15 cellular contexts compared by ENCODE assay signal in genomic region chr13:94195715-94196114, GRCh38.
DNase-seq lines count a peak whose midpoint lies in the region; ATAC-seq and TF ChIP-seq lines count a peak whose summit lies in the region.
"Had no signal": no experiment of that assay in that cellular context is flagged by ENCODE, and none has a peak within 500 bp of the region (broad histone marks: within the 10 kb centered on the region; RNA-seq: fewer than 3 reads in every experiment).

No MANE protein-coding gene starts in this region.

- no peak overlapping the region for H3K27ac ChIP-seq in IMR-90 (ENCODE audit: insufficient read depth, low read length)
- H3K27ac ChIP-seq: uterus had no signal

- H3K9me3 ChIP-seq in IMR-90 (ENCODE audit: control insufficient read depth, insufficient read depth, low read length) = no peaks in the 10 kb centered on the region
- H3K9me3 ChIP-seq: uterus had no signal

- H3K36me3 Mint-ChIP-seq in Calu3 (ENCODE audit: insufficient read depth, unreplicated experiment) (no peaks in the 10 kb centered on the region), T-cell (no peaks in the 10 kb centered on the region)
- no peaks in the 10 kb centered on the region for H3K36me3 Mint-ChIP-seq in activated CD4-positive, alpha-beta T cell treated with anti-CD3 and anti-CD28 coated beads, Interleukin-2, amount 10 ng/mL, durations not matched to agents 24 days and 14 days (ENCODE audit: low read depth)
- H3K36me3 Mint-ChIP-seq: activated naive CD8-positive, alpha-beta T cell treated with anti-CD3 and anti-CD28 coated beads, Interleukin-2, amount 10 ng/mL, durations not matched to agents 7 days and 5 days; CD4-positive, alpha-beta memory T cell; naive B cell had no signal

- H3K4me2 ChIP-seq in IMR-90 (ENCODE audit: low read depth, low read length) = peak overlapping the region; percentile 36; the same call in 1 of the 2 replicates

- no peak overlapping the region for H3K56ac ChIP-seq in IMR-90 (ENCODE audit: extremely low read depth, insufficient read depth, low read length)

- peak overlapping the region; percentile 3; the same call in 1 of the 2 replicates for H3K4ac ChIP-seq in IMR-90 (ENCODE audit: low read depth, low read length)

- no peak overlapping the region for H2BK15ac ChIP-seq in IMR-90 (ENCODE audit: low read depth, low read length)

- H3K18ac ChIP-seq in IMR-90 (ENCODE audit: low read depth, low read length) = no peak overlapping the region

- DNase-seq in AG10803 (ENCODE audit: low read depth) (peak; percentile 82), IMR-90 (peak; percentile 96), astrocyte of the hippocampus (ENCODE audit: low read depth, low spot score) (peak; percentile 95), kidney epithelial cell (ENCODE audit: low read depth) (peak; percentile 79), Calu3 (no peak), T-cell (no peak)
- no peak for DNase-seq in activated CD4-positive, alpha-beta T cell treated with anti-CD3 and anti-CD28 coated beads, Interleukin-2, amount 10 ng/mL, durations not matched to agents 24 days and 14 days
- DNase-seq: activated naive CD8-positive, alpha-beta T cell treated with anti-CD3 and anti-CD28 coated beads, Interleukin-2, amount 10 ng/mL, durations not matched to agents 7 days and 5 days; CD4-positive, alpha-beta memory T cell; endodermal cell; naive B cell; NCI-H82; T-helper 17 cell; uterus had no signal

- no peaks in the 10 kb centered on the region; the same call in 1 of the 2 replicates for H3K9me1 ChIP-seq in IMR-90 (ENCODE audit: insufficient read depth, low read length)

- no peak overlapping the region; the same call in 1 of the 2 replicates for H2BK20ac ChIP-seq in IMR-90 (ENCODE audit: low read depth, low read length)

- no peak overlapping the region for H3K9ac ChIP-seq in IMR-90 (ENCODE audit: low read depth, low read length)

- no peak for TF ChIP-seq RAD21 in IMR-90 (IDR thresholded peaks at IDR 0.05; ENCODE audit: low read length)

- no peak overlapping the region for H2AK9ac ChIP-seq in IMR-90 (replicated peaks; ENCODE audit: low read depth, low read length, poor library complexity)

- H3K4me1 Mint-ChIP-seq in Calu3 (ENCODE audit: low read depth, unreplicated experiment) = no peaks in the 10 kb centered on the region
- H3K4me1 Mint-ChIP-seq in activated CD4-positive, alpha-beta T cell treated with anti-CD3 and anti-CD28 coated beads, Interleukin-2, amount 10 ng/mL, durations not matched to agents 24 days and 14 days = no peaks in the 10 kb centered on the region
- peaks cover 0 to 2% (median 0%) of the 10 kb centered on the region in 3 donors for H3K4me1 Mint-ChIP-seq in T-cell
- H3K4me1 Mint-ChIP-seq: activated naive CD8-positive, alpha-beta T cell treated with anti-CD3 and anti-CD28 coated beads, Interleukin-2, amount 10 ng/mL, durations not matched to agents 7 days and 5 days; CD4-positive, alpha-beta memory T cell; naive B cell had no signal

- H3K4me3 ChIP-seq in AG10803 (ENCODE audit: low read length) = no peak overlapping the region
- H3K4me3 ChIP-seq in IMR-90 (ENCODE audit: insufficient read depth, low read depth, low read length) = no peak overlapping the region
- H3K4me3 ChIP-seq in kidney epithelial cell (ENCODE audit: low read depth, low read length) = no peak overlapping the region
- H3K4me3 ChIP-seq: uterus had no signal

- 0 out of 4 replicates have a peak overlapping the region, but pooled peaks of 1 of the 2 experiments have one; percentile 2 for H4K8ac ChIP-seq in IMR-90 (ENCODE audit: low read depth in 2 of 2, low read length in 2 of 2)

- ATAC-seq in IMR-90 (ENCODE audit: low read depth) = peak; percentile 82
- ATAC-seq in HG03139 (IDR thresholded peaks at IDR 0.05; ENCODE audit: unreplicated experiment) = no peak
- ATAC-seq in T-cell (replicated peaks in 1 of 4) = no peak
- ATAC-seq: T-helper 17 cell had no signal

- no peak for TF ChIP-seq CTCF in AG10803 (conservative IDR thresholded peaks at IDR 0.05; ENCODE audit: low read length)
- no peak for TF ChIP-seq CTCF in IMR-90 (conservative IDR thresholded peaks at IDR 0.05; ENCODE audit: low read depth, low read length)
- no peak for TF ChIP-seq CTCF in kidney epithelial cell (IDR thresholded peaks at IDR 0.05; ENCODE audit: insufficient read depth, low read length, poor library complexity, severe bottlenecking)
- no peak for TF ChIP-seq CTCF in Calu3 (IDR thresholded peaks at IDR 0.05; ENCODE audit: unreplicated experiment)

- no peak overlapping the region for H2AFZ ChIP-seq in IMR-90 (replicated peaks; ENCODE audit: low read length, poor library complexity)

- no CpG with 5 or more reads among the region's 2 CpGs for WGBS in IMR-90 (ENCODE audit: extremely low coverage in 2 of 2, insufficient read length in 1 of 2), 2 experiments

- H4K91ac ChIP-seq in IMR-90 (ENCODE audit: insufficient read depth, low read depth, low read length) = no peak overlapping the region

- H2AK5ac ChIP-seq in IMR-90 (ENCODE audit: low read depth, low read length) = no peak overlapping the region

- H3K4me3 Mint-ChIP-seq in Calu3 (ENCODE audit: low read depth, unreplicated experiment) (no peak overlapping the region), T-cell (no peak overlapping the region)
- H3K4me3 Mint-ChIP-seq in activated CD4-positive, alpha-beta T cell treated with anti-CD3 and anti-CD28 coated beads, Interleukin-2, amount 10 ng/mL, durations not matched to agents 24 days and 14 days = no peak overlapping the region
- H3K4me3 Mint-ChIP-seq: activated naive CD8-positive, alpha-beta T cell treated with anti-CD3 and anti-CD28 coated beads, Interleukin-2, amount 10 ng/mL, durations not matched to agents 7 days and 5 days; CD4-positive, alpha-beta memory T cell; endodermal cell; naive B cell; T-helper 17 cell had no signal

- no peak overlapping the region for H3K23ac ChIP-seq in IMR-90 (ENCODE audit: low read depth, low read length)

- H3K4me1 ChIP-seq in IMR-90 (ENCODE audit: control insufficient read depth, insufficient read depth, low read length) = peaks cover 2% of the 10 kb centered on the region; the same call in 1 of the 2 replicates
- H3K4me1 ChIP-seq: uterus had no signal

- intact Hi-C loops in IMR-90 (cut with micrococcal nuclease) = loop anchor here (10.0 kb wide), 1 partner anchor 971 kb away; the partner anchor contains the start of gene GPC6
- intact Hi-C loops in Calu3 (cut with micrococcal nuclease; ENCODE audit: unreplicated experiment) = no loop called here
- intact Hi-C loops in activated CD4-positive, alpha-beta T cell treated with anti-CD3 and anti-CD28 coated beads, Interleukin-2, amount 10 ng/mL, durations not matched to agents 24 days and 14 days (cut with micrococcal nuclease) = no loop called here

- H4K20me1 ChIP-seq in IMR-90 (ENCODE audit: insufficient read depth, low read length) = no peaks in the 10 kb centered on the region

- in situ Hi-C loops in IMR-90 (cut with MboI; ENCODE audit: low sequenced_read_pairs) = no loop called here

- H3K27me3 ChIP-seq in IMR-90 (ENCODE audit: control insufficient read depth, insufficient read depth, low read length) (no peaks in the 10 kb centered on the region), kidney epithelial cell (ENCODE audit: control insufficient read depth, insufficient read depth, low read length) (no peaks in the 10 kb centered on the region)
- H3K27me3 ChIP-seq: uterus had no signal

- H3K9me3 Mint-ChIP-seq in Calu3 (ENCODE audit: low read depth, unreplicated experiment) = peaks cover 2% of the 10 kb centered on the region
- peaks cover 5% of the 10 kb centered on the region for H3K9me3 Mint-ChIP-seq in activated CD4-positive, alpha-beta T cell treated with anti-CD3 and anti-CD28 coated beads, Interleukin-2, amount 10 ng/mL, durations not matched to agents 24 days and 14 days
- no peaks in the 10 kb centered on the region for H3K9me3 Mint-ChIP-seq in T-cell
- H3K9me3 Mint-ChIP-seq: activated naive CD8-positive, alpha-beta T cell treated with anti-CD3 and anti-CD28 coated beads, Interleukin-2, amount 10 ng/mL, durations not matched to agents 7 days and 5 days; CD4-positive, alpha-beta memory T cell; endodermal cell; naive B cell had no signal

- POLR2A ChIA-PET in IMR-90 (lab: Charles Lee; ENCODE audit: unreplicated experiment) = no interaction called here
- POLR2A ChIA-PET in T-cell (lab: Charles Lee) = no interaction called here

- BruUV-seq in IMR-90 (replicated peaks; lab: Mats Ljungman, UMichigan) (no TSS peak), Calu3 (replicated peaks; lab: Mats Ljungman, UMichigan) (no TSS peak)

- H3K36me3 ChIP-seq in IMR-90 (ENCODE audit: control insufficient read depth, insufficient read depth, low read length) = no peaks in the 10 kb centered on the region
- H3K36me3 ChIP-seq in kidney epithelial cell (ENCODE audit: control insufficient read depth, insufficient read depth, low read length) = no peaks in the 10 kb centered on the region
- H3K36me3 ChIP-seq: uterus had no signal

- H3K27me3 Mint-ChIP-seq in Calu3 (ENCODE audit: unreplicated experiment) (no peaks in the 10 kb centered on the region), T-cell (no peaks in the 10 kb centered on the region)
- peaks cover 3% of the 10 kb centered on the region for H3K27me3 Mint-ChIP-seq in activated CD4-positive, alpha-beta T cell treated with anti-CD3 and anti-CD28 coated beads, Interleukin-2, amount 10 ng/mL, durations not matched to agents 24 days and 14 days
- H3K27me3 Mint-ChIP-seq: activated naive CD8-positive, alpha-beta T cell treated with anti-CD3 and anti-CD28 coated beads, Interleukin-2, amount 10 ng/mL, durations not matched to agents 7 days and 5 days; CD4-positive, alpha-beta memory T cell had no signal

- H4K5ac ChIP-seq in IMR-90 (ENCODE audit: low read depth, low read length) = no peak overlapping the region

- TF ChIP-seq POLR2A in IMR-90 (IDR thresholded peaks at IDR 0.05; ENCODE audit: low read depth, low read length) = no peak

- H3K14ac ChIP-seq in IMR-90 (replicated peaks; ENCODE audit: low read depth, low read length) = no peak overlapping the region

- no peaks in the 10 kb centered on the region for H3K79me1 ChIP-seq in IMR-90 (ENCODE audit: low read depth in 1 of 2, low read length in 2 of 2)

- H2BK120ac ChIP-seq in IMR-90 (ENCODE audit: low read depth, low read length) = peak overlapping the region; percentile 47; the same call in 1 of the 2 replicates

- no peak overlapping the region for H2BK5ac ChIP-seq in IMR-90 (ENCODE audit: low read depth, low read length, poor library complexity, severe bottlenecking)

- no peak overlapping the region for H3K27ac Mint-ChIP-seq in Calu3 (ENCODE audit: unreplicated experiment)
- no peak overlapping the region for H3K27ac Mint-ChIP-seq in activated CD4-positive, alpha-beta T cell treated with anti-CD3 and anti-CD28 coated beads, Interleukin-2, amount 10 ng/mL, durations not matched to agents 24 days and 14 days
- H3K27ac Mint-ChIP-seq in T-cell = no peak overlapping the region
- H3K27ac Mint-ChIP-seq: activated naive CD8-positive, alpha-beta T cell treated with anti-CD3 and anti-CD28 coated beads, Interleukin-2, amount 10 ng/mL, durations not matched to agents 7 days and 5 days; CD4-positive, alpha-beta memory T cell; endodermal cell; T-helper 17 cell had no signal

- CTCF ChIA-PET in IMR-90 (lab: Yijun Ruan, JAX) = interaction anchor here (0.6 to 1.4 kb wide), 2 partner anchors 14 to 159 kb away, joined by 4 read pairs; no protein-coding TSS in a partner anchor
- CTCF ChIA-PET in Calu3 (lab: Charles Lee) = no interaction called here
- CTCF ChIA-PET in T-cell (lab: Charles Lee) = no interaction called here

- dilution Hi-C loops in IMR-90 (cut with HindIII; ENCODE audit: low sequenced_read_pairs, unreplicated experiment) = no loop called here

Comparison
In these comparisons a context has a peak if more than half of its experiments do, and no peak if none do; other contexts are left out.
1. DNase-seq: peak in AG10803 (single experiment), IMR-90 (single experiment), astrocyte of the hippocampus (single experiment) and kidney epithelial cell (single experiment); none in Calu3 (single experiment), activated CD4-positive, alpha-beta T cell treated with anti-CD3 and anti-CD28 coated beads, Interleukin-2, amount 10 ng/mL, durations not matched to agents 24 days and 14 days (single experiment) and T-cell (0 of 34).